Comparison of ENCODE assay signal across 18 cellular contexts in the genomic region with DNA sequence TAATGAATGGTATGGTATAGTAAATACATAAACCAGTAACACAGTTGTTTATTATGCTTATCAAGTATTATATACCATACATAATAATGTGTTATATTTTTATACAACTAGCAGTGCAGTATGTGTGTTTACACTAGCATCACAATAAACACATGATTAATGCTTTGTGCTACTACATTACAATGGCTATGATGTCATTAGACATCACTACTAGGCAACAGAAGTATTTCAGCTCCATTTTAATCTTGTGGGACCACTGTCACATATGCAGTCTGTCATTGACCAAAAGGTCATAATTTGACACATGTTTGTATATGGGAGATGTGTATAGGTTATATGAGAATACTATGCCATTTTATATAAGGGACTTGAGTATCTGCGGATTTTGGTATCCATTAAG. TPM values are rescaled to one million over a fixed set of nuclear protein-coding genes. Genes with fewer than 3 reads are reported as not detected.
DNase-seq lines count a peak whose midpoint lies in the region; ATAC-seq and TF ChIP-seq lines count a peak whose summit lies in the region.
"Had no signal": no experiment of that assay in that cellular context is flagged by ENCODE, and none has a peak within 500 bp of the region (broad histone marks: within the 10 kb centered on the region; RNA-seq: fewer than 3 reads in every experiment).

No MANE protein-coding gene starts in this region.

- dilution Hi-C loops in IMR-90 (cut with HindIII; ENCODE audit: low sequenced_read_pairs, unreplicated experiment) = no loop called here

- H3K9me3 Mint-ChIP-seq in Caco-2 (ENCODE audit: unreplicated experiment) (no peaks in the 10 kb centered on the region), natural killer cell (no peaks in the 10 kb centered on the region)
- H3K9me3 Mint-ChIP-seq: CD8-positive, alpha-beta memory T cell had no signal

- CTCF ChIA-PET in IMR-90 (lab: Yijun Ruan, JAX) (no interaction called here), Caco-2 (lab: Charles Lee) (no interaction called here)

- no peak overlapping the region for H2BK120ac ChIP-seq in IMR-90 (ENCODE audit: low read depth, low read length)

- no peak overlapping the region for H2AK9ac ChIP-seq in IMR-90 (replicated peaks; ENCODE audit: low read depth, low read length, poor library complexity)

- no peak overlapping the region for H3K9ac ChIP-seq in IMR-90 (ENCODE audit: low read depth, low read length)
- H3K9ac ChIP-seq: BLaER1, SK-N-SH had no signal

- H3K4me1 ChIP-seq in IMR-90 (ENCODE audit: control insufficient read depth, insufficient read depth, low read length) = no peaks in the 10 kb centered on the region
- peaks cover 4% of the 10 kb centered on the region for H3K4me1 ChIP-seq in osteoblast (ENCODE audit: insufficient read depth, low read length)
- no peaks in the 10 kb centered on the region for H3K4me1 ChIP-seq in Caco-2
- H3K4me1 ChIP-seq: BLaER1, HAP-1 had no signal

- no CpG with 5 or more reads among the region's 1 CpG for WGBS in IMR-90 (ENCODE audit: extremely low coverage in 2 of 2, insufficient read length in 1 of 2), 2 experiments

- H4K8ac ChIP-seq in IMR-90 (ENCODE audit: low read depth in 2 of 2, low read length in 2 of 2) = no peak overlapping the region

- H3K27me3 Mint-ChIP-seq in Caco-2 (ENCODE audit: insufficient read depth, unreplicated experiment) = no peaks in the 10 kb centered on the region
- H3K27me3 Mint-ChIP-seq in natural killer cell (ENCODE audit: low read depth in 2 of 2) = no peaks in the 10 kb centered on the region
- H3K27me3 Mint-ChIP-seq: CD8-positive, alpha-beta memory T cell had no signal

- H3K4me2 ChIP-seq in IMR-90 (ENCODE audit: low read depth, low read length) (no peak overlapping the region), osteoblast (ENCODE audit: insufficient read depth, low read length) (no peak overlapping the region)
- H3K4me2 ChIP-seq: BLaER1, SK-N-SH had no signal

- H3K4me3 Mint-ChIP-seq in Caco-2 (ENCODE audit: unreplicated experiment) (no peak overlapping the region), natural killer cell (no peak overlapping the region)
- H3K4me3 Mint-ChIP-seq: CD8-positive, alpha-beta memory T cell had no signal

- intact Hi-C loops in IMR-90 (cut with micrococcal nuclease) = no loop called here
- intact Hi-C loops in Caco-2 (cut with micrococcal nuclease; ENCODE audit: unreplicated experiment) = no loop called here
- intact Hi-C loops in natural killer cell (cut with micrococcal nuclease) = no loop called here

- no peaks in the 10 kb centered on the region for H3K4me1 Mint-ChIP-seq in Caco-2 (ENCODE audit: low read depth, unreplicated experiment)
- H3K4me1 Mint-ChIP-seq in natural killer cell = no peaks in the 10 kb centered on the region
- H3K4me1 Mint-ChIP-seq: CD8-positive, alpha-beta memory T cell had no signal

- 0 out of 2 replicates have a peak overlapping the region, but pooled peaks have one; percentile 26 for H3K14ac ChIP-seq in IMR-90 (replicated peaks; ENCODE audit: low read depth, low read length)

- H3K56ac ChIP-seq in IMR-90 (ENCODE audit: extremely low read depth, insufficient read depth, low read length) = no peak overlapping the region

- peaks cover 12% of the 10 kb centered on the region; the same call in 1 of the 2 replicates for H3K36me3 ChIP-seq in IMR-90 (ENCODE audit: control insufficient read depth, insufficient read depth, low read length)
- peaks cover 32% of the 10 kb centered on the region for H3K36me3 ChIP-seq in osteoblast (ENCODE audit: insufficient read depth, low read length)
- H3K36me3 ChIP-seq in Caco-2 (ENCODE audit: control insufficient read depth, insufficient read depth, low read length) = no peaks in the 10 kb centered on the region; the same call in 1 of the 2 replicates

- no peak overlapping the region for H2BK15ac ChIP-seq in IMR-90 (ENCODE audit: low read depth, low read length)

- no peak overlapping the region for H4K5ac ChIP-seq in IMR-90 (ENCODE audit: low read depth, low read length)

- no peak overlapping the region for H3K23ac ChIP-seq in IMR-90 (ENCODE audit: low read depth, low read length)

- H3K79me2 ChIP-seq in osteoblast (ENCODE audit: insufficient read depth, low read length) = no peaks in the 10 kb centered on the region

- ATAC-seq in IMR-90 (ENCODE audit: low read depth) (no peak), natural killer cell (no peak)
- ATAC-seq: Right ventricle myocardium inferior had no signal

- no peak overlapping the region for H3K27ac ChIP-seq in IMR-90 (ENCODE audit: insufficient read depth, low read length)
- peak overlapping the region; percentile 86 for H3K27ac ChIP-seq in osteoblast (ENCODE audit: low read depth, low read length)
- H3K27ac ChIP-seq: BLaER1 had no signal

- H3K36me3 Mint-ChIP-seq in Caco-2 (ENCODE audit: insufficient read depth, unreplicated experiment) (peaks cover 37% of the 10 kb centered on the region), natural killer cell (peaks cover 14% of the 10 kb centered on the region)

- no peak overlapping the region for H2BK20ac ChIP-seq in IMR-90 (ENCODE audit: low read depth, low read length)

- H3K9me3 ChIP-seq in IMR-90 (ENCODE audit: control insufficient read depth, insufficient read depth, low read length) = no peaks in the 10 kb centered on the region
- no peaks in the 10 kb centered on the region for H3K9me3 ChIP-seq in osteoblast (ENCODE audit: low read depth, low read length)
- no peaks in the 10 kb centered on the region for H3K9me3 ChIP-seq in Caco-2
- H3K9me3 ChIP-seq: BLaER1, HAP-1, SK-N-SH had no signal

- no peak overlapping the region for H3K4me3 ChIP-seq in IMR-90 (ENCODE audit: insufficient read depth, low read depth, low read length)
- no peak overlapping the region for H3K4me3 ChIP-seq in osteoblast (ENCODE audit: insufficient read depth, low read length)
- H3K4me3 ChIP-seq in Caco-2 (ENCODE audit: low read depth, low read length) = no peak overlapping the region
- H3K4me3 ChIP-seq: BLaER1, HAP-1 had no signal

- TF ChIP-seq POLR2A in IMR-90 (IDR thresholded peaks at IDR 0.05; ENCODE audit: low read depth, low read length) = no peak

- no TSS peak for BruUV-seq in IMR-90 (replicated peaks; lab: Mats Ljungman, UMichigan)
- no TSS peak for BruUV-seq in Caco-2 (replicated peaks; lab: Mats Ljungman, UMichigan)

- H3K18ac ChIP-seq in IMR-90 (ENCODE audit: low read depth, low read length) = no peak overlapping the region

- no peaks in the 10 kb centered on the region for H4K20me1 ChIP-seq in IMR-90 (ENCODE audit: insufficient read depth, low read length)
- no peaks in the 10 kb centered on the region for H4K20me1 ChIP-seq in osteoblast (ENCODE audit: insufficient read depth, low read length)
- H4K20me1 ChIP-seq: BLaER1 had no signal

- DNase-seq in ELR (ENCODE audit: low read depth) (peak; percentile 19), IMR-90 (no peak), dermis blood vessel endothelial cell (peak; percentile 47), osteoblast (ENCODE audit: insufficient read length, low spot score, missing footprints) (no peak), Caco-2 (no peak), LoVo (ENCODE audit: low spot score) (no peak), natural killer cell (no peak)
- DNase-seq: CD8-positive, alpha-beta memory T cell; KG1; MM.1S; NCI-H1105; NCI-H1694 treated with DMSO at 0.1 percent for 48 hours; NCI-H345; NCI-H748 treated with DMSO at 0.1 percent for 48 hours; SK-N-SH had no signal

- H2AK5ac ChIP-seq in IMR-90 (ENCODE audit: low read depth, low read length) = no peak overlapping the region

- H3K9me1 ChIP-seq in IMR-90 (ENCODE audit: insufficient read depth, low read length) = peaks cover 3% of the 10 kb centered on the region; the same call in 1 of the 2 replicates

- no peaks in the 10 kb centered on the region for H3K27me3 ChIP-seq in IMR-90 (ENCODE audit: control insufficient read depth, insufficient read depth, low read length)
- no peaks in the 10 kb centered on the region for H3K27me3 ChIP-seq in osteoblast (ENCODE audit: insufficient read depth, low read length)
- H3K27me3 ChIP-seq in Caco-2 (replicated peaks; ENCODE audit: control insufficient read depth, insufficient read depth, low read length) = no peaks in the 10 kb centered on the region
- H3K27me3 ChIP-seq: BLaER1 had no signal

- H3K79me1 ChIP-seq in IMR-90 (ENCODE audit: low read depth in 1 of 2, low read length in 2 of 2) = no peaks in the 10 kb centered on the region; a peak in 1 of 4 replicates

- no peak overlapping the region for H2BK5ac ChIP-seq in IMR-90 (ENCODE audit: low read depth, low read length, poor library complexity, severe bottlenecking)

- H3K27ac Mint-ChIP-seq in Caco-2 (ENCODE audit: unreplicated experiment) = no peak overlapping the region
- no peak overlapping the region for H3K27ac Mint-ChIP-seq in natural killer cell

- in situ Hi-C loops in IMR-90 (cut with MboI; ENCODE audit: low sequenced_read_pairs) = no loop called here

- POLR2A ChIA-PET in IMR-90 (lab: Charles Lee; ENCODE audit: unreplicated experiment) = no interaction called here
- POLR2A ChIA-PET in Caco-2 (lab: Charles Lee) = no interaction called here

- H3K4ac ChIP-seq in IMR-90 (ENCODE audit: low read depth, low read length) = no peak overlapping the region

- no peak for TF ChIP-seq RAD21 in IMR-90 (IDR thresholded peaks at IDR 0.05; ENCODE audit: low read length)

- H4K91ac ChIP-seq in IMR-90 (ENCODE audit: insufficient read depth, low read depth, low read length) = no peak overlapping the region

- no peak for TF ChIP-seq CTCF in IMR-90 (conservative IDR thresholded peaks at IDR 0.05; ENCODE audit: low read depth, low read length)
- TF ChIP-seq CTCF in osteoblast (IDR thresholded peaks at IDR 0.05; ENCODE audit: extremely low read depth, low read depth, low read length) = no peak
- no peak for TF ChIP-seq CTCF in Caco-2 (IDR thresholded peaks at IDR 0.05; ENCODE audit: insufficient read depth in 1 of 2, low read depth in 1 of 2, low read length in 1 of 2, severe bottlenecking in 1 of 2, unreplicated experiment in 1 of 2)
- no peak for TF ChIP-seq CTCF in natural killer cell (IDR thresholded peaks at IDR 0.05)

- no peak overlapping the region for H2AFZ ChIP-seq in IMR-90 (replicated peaks; ENCODE audit: low read length, poor library complexity)
- no peak overlapping the region for H2AFZ ChIP-seq in osteoblast (ENCODE audit: low read length)

TF ChIP-seq in IMR-90, 13 proteins besides CTCF, POLR2A, EP300 and RAD21 (continues in another document):
- TF ChIP-seq MAZ (IDR thresholded peaks at IDR 0.05; ENCODE audit: borderline replicate concordance, low read depth, low read length) (no peak), BHLHE40 (IDR thresholded peaks at IDR 0.05; ENCODE audit: low read depth, low read length) (no peak), RCOR1 (IDR thresholded peaks at IDR 0.05; ENCODE audit: insufficient replicate concordance, low read length) (no peak), MAFK (IDR thresholded peaks at IDR 0.05; ENCODE audit: low read depth, low read length) (no peak)

RNA-seq across cellular contexts. Expression of a gene that starts 32.7 kb away (rescaled TPM):
- 24.9 and 33.1 TPM in 2 replicates for total RNA-seq in IMR-90 (2012; rRNA removed)
- 9.4 and 12.1 TPM in 2 replicates for polyA plus RNA-seq in IMR-90 (2012; rRNA removed)
- polyA plus RNA-seq in IMR-90 (2012; cell fraction: cytosol; rRNA removed) = 3.0 and 5.6 TPM in 2 replicates
- polyA plus RNA-seq in IMR-90 (2012; cell fraction: nucleus; rRNA removed; ENCODE audit: low replicate concordance) = 3.1 and 12.9 TPM in 2 replicates
- total RNA-seq in dermis blood vessel endothelial cell = 48.2 and 57.9 TPM in 2 replicates
- 36.2 and 40.5 TPM in 2 replicates for total RNA-seq in osteoblast
- total RNA-seq in Caco-2 (2022) = 37.7 and 44.4 TPM in 2 replicates
- total RNA-seq in natural killer cell = 10 to 100 TPM; 20.4 to 26.1 (median 21.9) TPM

Comparison
In these comparisons a context has a peak if more than half of its experiments do, and no peak if none do; other contexts are left out.
1. DNase-seq: peak in ELR (single experiment) and dermis blood vessel endothelial cell (single experiment); none in IMR-90 (single experiment), osteoblast (single experiment), Caco-2 (0 of 2), LoVo (single experiment) and natural killer cell (single experiment).